ENCODE assay signal across 8 cellular contexts in the genomic region with DNA sequence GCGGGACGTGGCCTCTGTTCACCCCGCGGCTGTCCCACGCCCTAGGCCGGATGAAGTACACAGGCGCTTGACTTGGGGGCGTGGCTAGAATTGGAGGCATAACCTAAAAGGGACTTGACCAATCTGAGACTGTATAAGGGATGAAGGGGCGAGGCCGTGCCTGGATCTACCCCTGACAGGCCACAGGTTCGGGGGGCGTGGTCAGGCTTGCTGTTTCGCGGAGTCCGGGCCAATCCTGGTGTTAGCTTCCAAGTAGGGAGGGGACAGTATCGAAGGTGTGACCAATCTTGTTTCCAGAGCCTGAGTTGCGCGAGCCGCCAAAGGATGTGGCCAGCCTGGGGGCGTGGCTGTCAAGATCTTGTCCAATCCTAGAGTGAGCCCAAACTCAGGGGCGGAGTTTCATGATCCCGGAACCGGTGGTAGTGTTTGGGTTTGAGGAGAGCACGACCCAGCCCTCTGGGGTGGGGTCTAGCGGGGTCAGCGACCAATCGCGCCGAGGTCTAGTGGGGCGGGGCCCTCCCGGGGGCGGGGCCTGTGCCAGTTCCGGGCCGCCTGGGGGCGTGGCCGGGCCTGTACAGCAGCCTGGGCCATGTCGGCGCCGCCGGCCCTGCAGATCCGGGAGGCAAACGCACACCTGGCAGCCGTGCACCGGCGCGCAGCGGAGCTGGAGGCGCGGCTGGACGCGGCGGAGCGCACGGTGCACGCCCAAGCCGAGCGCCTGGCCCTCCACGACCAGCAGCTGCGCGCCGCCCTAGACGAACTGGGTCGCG. TPM values are rescaled to one million over a fixed set of nuclear protein-coding genes. Genes with fewer than 3 reads are reported as not detected.
A peak's percentile ranks its signal among the peaks of the same experiment; 100 is the strongest.
DNase-seq lines count a peak whose midpoint lies in the region; ATAC-seq and TF ChIP-seq lines count a peak whose summit lies in the region.

Gene VMAC, plus strand, starts transcription at position 571 of the 770 bp plus-strand sequence. Its CDS starts 19 bp downstream, at position 590.

- H3K9me3 Mint-ChIP-seq in activated T-cell treated with anti-CD3 and anti-CD28 coated beads, Interleukin-2, amount 50 U/mL, for 4 hours: no peaks in the 10 kb centered on the region

- H3K4me3 Mint-ChIP-seq in activated T-cell treated with anti-CD3 and anti-CD28 coated beads, Interleukin-2, amount 50 U/mL, for 4 hours: peak within 1 kb of the TSS; percentile 99

- peak within 1 kb of the TSS; percentile 96 for H3K4me2 ChIP-seq in PC-3 (ENCODE audit: low read length)

- CTCF ChIA-PET in PC-3 (lab: Charles Lee): interaction anchor here (0.5 to 2.6 kb wide), 6 partner anchors 63 to 131 kb away, joined by 3 to 27 read pairs (median 6); no protein-coding TSS in a partner anchor

- H3K9ac ChIP-seq in PC-3 (ENCODE audit: low read length): peak within 1 kb of the TSS; percentile 99
- H3K9ac ChIP-seq in mucosa of rectum (ENCODE audit: low read depth in 1 of 2, low read length in 2 of 2): peak within 1 kb of the TSS; percentile 88 to 95

- H3K9me2 ChIP-seq in PC-3 (replicated peaks; ENCODE audit: low read length): no peaks in the 10 kb centered on the region

- H3K4me3 ChIP-seq in Jurkat, Clone E6-1 (ENCODE audit: low read length): peak within 1 kb of the TSS; percentile 99
- H3K4me3 ChIP-seq in PC-3 (ENCODE audit: low read length) (peak within 1 kb of the TSS; percentile 94), esophagus (ENCODE audit: low read depth in 1 of 2, low read length in 2 of 2) (peak within 1 kb of the TSS; percentile 93), mucosa of rectum (ENCODE audit: low read length in 2 of 2) (peak within 1 kb of the TSS; percentile 97 to 98)

- H2AFZ ChIP-seq in PC-3 (ENCODE audit: low read length): peak within 1 kb of the TSS; percentile 88

- H3K36me3 ChIP-seq in PC-3 (ENCODE audit: low read depth, low read length) (peaks cover 17% of the 10 kb centered on the region), esophagus (ENCODE audit: control insufficient read depth in 2 of 2, insufficient read depth in 2 of 2, low read length in 1 of 2) (peaks cover 3 to 9% of the 10 kb centered on the region in 2 donors), mucosa of rectum (ENCODE audit: control insufficient read depth in 2 of 2, insufficient read depth in 2 of 2, low read length in 2 of 2) (peaks cover 0 to 9% of the 10 kb centered on the region in 2 donors)

- TF ChIP-seq CTCF in PC-3 (conservative IDR thresholded peaks at IDR 0.05; ENCODE audit: low read depth, low read length): no peak

- peaks cover 19% of the 10 kb centered on the region for H4K20me1 ChIP-seq in PC-3 (ENCODE audit: low read length)

- no peaks in the 10 kb centered on the region for H3K27me3 ChIP-seq in PC-3 (ENCODE audit: low read length)
- no peaks in the 10 kb centered on the region for H3K27me3 ChIP-seq in esophagus (ENCODE audit: control insufficient read depth in 1 of 2, insufficient read depth in 2 of 2, low read length in 2 of 2)
- H3K27me3 ChIP-seq in mucosa of rectum (ENCODE audit: control insufficient read depth in 2 of 2, insufficient read depth in 2 of 2, low read length in 2 of 2): no peaks in the 10 kb centered on the region

- 0% methylated on average over 54 to 64 of the region's 64 CpGs for WGBS in esophagus, 2 donors

- POLR2A ChIA-PET in PC-3 (lab: Charles Lee; ENCODE audit: unreplicated experiment): interaction anchor here (0.5 to 1.1 kb wide), 7 partner anchors 9 to 612 kb away, joined by 4 to 19 read pairs (median 5); partner anchors contain the start of genes CAPS, CATSPERD and LONP1

- H3K9me3 ChIP-seq in PC-3 (ENCODE audit: low read length) (no peaks in the 10 kb centered on the region), esophagus (ENCODE audit: control insufficient read depth in 2 of 2, insufficient read depth in 1 of 2, low read depth in 1 of 2, low read length in 1 of 2) (no peaks in the 10 kb centered on the region), mucosa of rectum (ENCODE audit: control insufficient read depth in 2 of 2, low read length in 2 of 2) (no peaks in the 10 kb centered on the region)

- H3K36me3 Mint-ChIP-seq in activated T-cell treated with anti-CD3 and anti-CD28 coated beads, Interleukin-2, amount 50 U/mL, for 4 hours (ENCODE audit: insufficient read depth): peaks cover 11% of the 10 kb centered on the region

- H3K4me1 Mint-ChIP-seq in activated T-cell treated with anti-CD3 and anti-CD28 coated beads, Interleukin-2, amount 50 U/mL, for 4 hours (ENCODE audit: low read depth): peaks cover 32% of the 10 kb centered on the region

- peak; percentile 100 for DNase-seq in DMS53 (lab: John Stamatoyannopoulos, UW)
- DNase-seq in Jurkat, Clone E6-1 (ENCODE audit: low read depth, low spot score): peak; percentile 100
- DNase-seq in PC-3: peak; percentile 100
- peak; percentile 100 for DNase-seq in activated T-cell treated with anti-CD3 and anti-CD28 coated beads, Interleukin-2, amount 50 U/mL, for 4 hours
- DNase-seq in stimulated activated CD8-positive, alpha-beta memory T cell treated with anti-CD3 and anti-CD28 coated beads, Interleukin-4, amount 100 ng/mL, for 4 hours (ENCODE audit: low read depth in 2 of 2, low spot score in 1 of 2): peak; percentile 99 to 100

- peaks cover 44% of the 10 kb centered on the region for H3K79me2 ChIP-seq in PC-3 (ENCODE audit: low read length)

- no peaks in the 10 kb centered on the region for H3F3A ChIP-seq in PC-3 (ENCODE audit: low read length, unreplicated experiment)

- ATAC-seq in GM21717 (IDR thresholded peaks at IDR 0.05; ENCODE audit: unreplicated experiment) (peak; percentile 70), PC-3 (peak; percentile 78)
- ATAC-seq in activated T-cell treated with anti-CD3 and anti-CD28 coated beads, Interleukin-2, amount 50 U/mL, for 4 hours: peak; percentile 78 to 81

- peak within 1 kb of the TSS; percentile 82 for H3K27ac ChIP-seq in PC-3 (ENCODE audit: low read length)
- peak within 1 kb of the TSS; percentile 89 to 98 for H3K27ac ChIP-seq in esophagus (ENCODE audit: low read depth in 2 of 2, low read length in 1 of 2)
- peak within 1 kb of the TSS; percentile 96 to 98 for H3K27ac ChIP-seq in mucosa of rectum (ENCODE audit: low read depth in 2 of 2, low read length in 2 of 2)

- no peaks in the 10 kb centered on the region for H3K27me3 Mint-ChIP-seq in activated T-cell treated with anti-CD3 and anti-CD28 coated beads, Interleukin-2, amount 50 U/mL, for 4 hours (ENCODE audit: low read depth)

- intact Hi-C loops in PC-3 (cut with micrococcal nuclease): loop anchor here (1.0 to 2.0 kb wide), 3 partner anchors 10 to 206 kb away; partner anchors contain the start of genes CAPS, RANBP3 and RFX2

- BruUV-seq in PC-3 (replicated peaks; lab: Mats Ljungman, UMichigan): no TSS peak

- peaks cover 9% of the 10 kb centered on the region for H3K4me1 ChIP-seq in PC-3 (ENCODE audit: insufficient read depth, low read length)
- peaks cover 0 to 5% of the 10 kb centered on the region in 2 donors for H3K4me1 ChIP-seq in esophagus (ENCODE audit: control insufficient read depth in 2 of 2, insufficient read depth in 2 of 2, low read length in 1 of 2)
- H3K4me1 ChIP-seq in mucosa of rectum (ENCODE audit: control insufficient read depth in 2 of 2, insufficient read depth in 2 of 2, low read length in 2 of 2): peaks cover 13 to 17% of the 10 kb centered on the region in 2 donors

RNA-seq across cellular contexts. Expression of gene VMAC, which starts in this region (rescaled TPM):
- polyA plus RNA-seq in Jurkat, Clone E6-1 (2012; ENCODE audit: insufficient read depth, insufficient read length): 1.9 TPM
- total RNA-seq in PC-3 (2014; rRNA removed): 7.8 and 8.3 TPM in 2 replicates
- total RNA-seq in activated T-cell treated with anti-CD3 and anti-CD28 coated beads, Interleukin-2, amount 50 U/mL, for 4 hours: 1 to 10 TPM; 1.3 to 1.8 (median 1.7) TPM
- 1 to 10 TPM; 3.4 to 7.9 TPM for polyA plus RNA-seq in esophagus

Comparison
In these comparisons a context has a peak if more than half of its experiments do, and no peak if none do; other contexts are left out.
1. Peak in every context shown above with its lines: DNase-seq, ATAC-seq, H3K4me3 ChIP-seq and H3K27ac ChIP-seq.